8 cellular contexts compared by ENCODE assay signal in the genomic region with DNA sequence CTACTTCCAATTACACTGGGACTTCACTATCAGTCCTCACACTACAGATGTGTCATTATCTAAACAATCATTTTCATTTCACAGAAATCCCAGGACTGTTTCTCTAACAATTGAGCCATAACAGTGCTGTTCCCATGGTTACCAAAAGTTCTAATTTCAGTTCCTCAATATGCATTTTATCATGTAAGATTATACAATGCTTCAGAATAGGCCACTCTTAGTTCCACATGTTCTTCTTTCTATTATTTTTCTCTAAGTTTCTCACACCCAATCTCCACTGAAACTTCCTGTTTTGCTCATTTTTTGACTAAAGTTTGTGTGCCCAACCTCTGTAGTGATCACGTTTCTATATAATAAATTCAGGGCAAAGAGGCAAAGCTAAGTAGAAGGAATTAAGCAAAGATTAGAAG.
DNase-seq lines count a peak whose midpoint lies in the region; ATAC-seq and TF ChIP-seq lines count a peak whose summit lies in the region.

No MANE protein-coding gene starts in this region.

- dilution Hi-C loops in mammary epithelial cell (cut with HindIII; ENCODE audit: low sequenced_read_pairs), result loop anchor here (5.0 kb wide), 1 partner anchor 61 kb away; no protein-coding TSS in a partner anchor

- H3K27me3 ChIP-seq in mammary epithelial cell (ENCODE audit: insufficient read depth, low read length), result no peaks in the 10 kb centered on the region
- no peaks in the 10 kb centered on the region for H3K27me3 ChIP-seq in skeletal muscle satellite cell (ENCODE audit: control insufficient read depth, insufficient read depth, low read length)

- WGBS in mammary epithelial cell (ENCODE audit: low coverage, missing lambda C conversion rate), result 87% methylated on average over 1 of the region's 1 CpG

- H3K4me3 ChIP-seq in mammary epithelial cell (replicated peaks in 1 of 3; ENCODE audit: insufficient read depth in 1 of 3, low read depth in 2 of 3, low read length in 3 of 3) (no peak overlapping the region), skeletal muscle satellite cell (ENCODE audit: low read length) (no peak overlapping the region)

- H3K4me1 ChIP-seq in mammary epithelial cell (ENCODE audit: insufficient read depth, low read length) (peaks cover 25% of the 10 kb centered on the region), skeletal muscle satellite cell (ENCODE audit: control insufficient read depth, insufficient read depth, low read length) (peaks cover 33% of the 10 kb centered on the region)

- in situ Hi-C loops in mammary epithelial cell (cut with MboI; ENCODE audit: low sequenced_read_pairs in 2 of 2), result loop anchor here in 1 of 2 donors (10.0 kb wide), 1 partner anchor 178 kb away; no protein-coding TSS in a partner anchor

- CTCF ChIA-PET in mammary epithelial cell (lab: Charles Lee; ENCODE audit: low non-redundant PET), result no interaction called here

- no peak overlapping the region for H2AFZ ChIP-seq in mammary epithelial cell (ENCODE audit: low read depth, low read length)

- no peak for TF ChIP-seq CTCF in mammary epithelial cell (conservative IDR thresholded peaks at IDR 0.05 in 1 of 2, IDR thresholded peaks at IDR 0.05 in 1 of 2; ENCODE audit: extremely low read depth in 1 of 2, insufficient read depth in 1 of 2, low read depth in 1 of 2, low read length in 2 of 2)

- peak overlapping the region; percentile 39 for H3K27ac ChIP-seq in mammary epithelial cell (ENCODE audit: insufficient read depth, low read depth, low read length)

- H3K79me2 ChIP-seq in mammary epithelial cell (ENCODE audit: insufficient read depth, low read length), result no peaks in the 10 kb centered on the region

- no peaks in the 10 kb centered on the region for H3K9me3 ChIP-seq in mammary epithelial cell (replicated peaks; ENCODE audit: insufficient read depth, low read length)
- H3K9me3 ChIP-seq in skeletal muscle satellite cell (replicated peaks; ENCODE audit: low read length), result no peaks in the 10 kb centered on the region

- H3K36me3 ChIP-seq in mammary epithelial cell (ENCODE audit: insufficient read depth, low read length), result no peaks in the 10 kb centered on the region
- H3K36me3 ChIP-seq in skeletal muscle satellite cell (ENCODE audit: insufficient read depth, low read length), result no peaks in the 10 kb centered on the region

- DNase-seq in AML-193 (lab: John Stamatoyannopoulos, UW), result peak; percentile 82 to 83
- DNase-seq in mammary epithelial cell, result peak; percentile 60
- DNase-seq in stimulated activated CD4-positive, alpha-beta T cell treated with anti-CD3 and anti-CD28 coated beads, Interleukin-1b, Interleukin-23, amount 100 ng/mL, for 48 hours, result no peak
- DNase-seq in head of caudate nucleus, result no peak
- no peak for DNase-seq in NCI-H2081 (lab: John Stamatoyannopoulos, UW)

- H3K4me2 ChIP-seq in mammary epithelial cell (ENCODE audit: insufficient read depth, low read depth, low read length) (no peak overlapping the region), skeletal muscle satellite cell (ENCODE audit: low read length) (no peak overlapping the region)

- no peaks in the 10 kb centered on the region for H4K20me1 ChIP-seq in mammary epithelial cell (ENCODE audit: insufficient read depth, low read length)

- BruUV-seq in mammary epithelial cell (replicated peaks; lab: Mats Ljungman, UMichigan), result no TSS peak

- no peak overlapping the region for H3K9ac ChIP-seq in mammary epithelial cell (ENCODE audit: insufficient read depth, low read length)
- H3K9ac ChIP-seq in skeletal muscle satellite cell (ENCODE audit: low read depth, low read length), result peak overlapping the region; percentile 33

- ATAC-seq in GM19438 (IDR thresholded peaks at IDR 0.05; ENCODE audit: low read depth, unreplicated experiment) (peak; percentile 99), HG03457 (IDR thresholded peaks at IDR 0.05; ENCODE audit: unreplicated experiment) (peak; percentile 85)

- intact Hi-C loops in mammary epithelial cell (cut with micrococcal nuclease) (loop anchor here (10.0 kb wide), 1 partner anchor 358 kb away; a partner anchor contains a TSS), head of caudate nucleus (cut with DNase I) (no loop called here)

Comparison
In these comparisons a context has a peak if more than half of its experiments do, and no peak if none do; other contexts are left out.
1. DNase-seq: peak in AML-193 (2 of 2) and mammary epithelial cell (single experiment); none in stimulated activated CD4-positive, alpha-beta T cell treated with anti-CD3 and anti-CD28 coated beads, Interleukin-1b, Interleukin-23, amount 100 ng/mL, for 48 hours (single experiment), head of caudate nucleus (0 of 42) and NCI-H2081 (0 of 2).